ENCODE assay signal across 26 cellular contexts in the genomic region with DNA sequence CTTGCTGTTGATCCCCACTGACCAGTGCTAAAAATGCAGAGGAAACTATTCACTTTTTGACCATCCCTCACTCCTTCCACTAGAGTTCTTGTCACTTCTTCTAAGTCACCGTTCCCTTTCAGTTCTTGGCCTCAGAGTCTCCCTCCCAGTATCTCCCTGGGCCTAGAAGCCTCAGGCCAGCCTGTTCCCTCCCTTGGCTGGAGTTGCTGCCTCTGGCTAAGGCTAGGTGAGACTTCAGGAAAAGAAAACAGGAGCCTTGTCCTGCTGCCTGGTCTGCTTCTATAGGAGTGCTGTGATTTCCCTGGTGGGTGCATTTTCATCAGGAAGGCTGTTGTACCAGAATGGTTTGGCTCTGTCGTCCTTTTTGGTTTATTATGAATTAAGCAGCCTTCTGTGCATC.
"Had no signal": no experiment of that assay in that cellular context is flagged by ENCODE, and none has a peak within 500 bp of the region (broad histone marks: within the 10 kb centered on the region; RNA-seq: fewer than 3 reads in every experiment).

No MANE protein-coding gene starts in this region.

- DNase-seq: activated CD4-positive, alpha-beta T cell treated with anti-CD3 and anti-CD28 coated beads, Interleukin-2, amount 50 U/mL, for 1 hour; activated CD4-positive, CD25-positive, alpha-beta regulatory T cell treated with anti-CD3 and anti-CD28 coated beads, Interleukin-2, amount 50 U/mL, for 72 hours; activated CD8-positive, alpha-beta memory T cell treated with anti-CD3 and anti-CD28 coated beads for 24 hours; activated CD8-positive, alpha-beta memory T cell treated with anti-CD3 and anti-CD28 coated beads, Interleukin-2, amount 50 U/mL, for 48 hours; activated effector memory CD4-positive, alpha-beta T cell treated with Interleukin-2 at 50 U/mL for 16 hours; activated naive CD4-positive, alpha-beta T cell treated with anti-CD3 and anti-CD28 coated beads, Interleukin-2, amount 10 ng/mL, durations not matched to agents 7 days and 5 days; activated T-cell treated with anti-CD3 and anti-CD28 coated beads, Interleukin-2, amount 50 U/mL, for 48 hours; aorta; effector CD8-positive, alpha-beta T cell; heart right ventricle; left colon; lower lobe of right lung; midbrain; occipital lobe; stimulated activated CD8-positive, alpha-beta memory T cell treated with anti-CD3 and anti-CD28 coated beads, Interleukin-4, amount 100 ng/mL, for 48 hours; stimulated activated naive CD4-positive, alpha-beta T cell treated with Interleukin-2 at 50 U/mL for 16 hours; substantia nigra; tibial artery had no signal

- H3K4me3 ChIP-seq: breast epithelium, esophagus muscularis mucosa, gastroesophageal sphincter, heart right ventricle, lower lobe of right lung, tibial artery had no signal

- H3K4me1 ChIP-seq: breast epithelium, esophagus muscularis mucosa, gastroesophageal sphincter, lower lobe of right lung had no signal

- H3K27me3 Mint-ChIP-seq: activated naive CD4-positive, alpha-beta T cell treated with anti-CD3 and anti-CD28 coated beads, Interleukin-2, amount 10 ng/mL, durations not matched to agents 7 days and 5 days; dendritic cell treated with granulocyte-macrophage colony-stimulating factor and Interleukin-4, amounts not matched to agents 40 ng/mL and 50 ng/mL, for 4 days had no signal

- H3K27me3 ChIP-seq: breast epithelium, esophagus muscularis mucosa, gastroesophageal sphincter, heart right ventricle, tibial artery had no signal

- ATAC-seq: gastroesophageal sphincter, heart right ventricle, left colon, lower lobe of right lung had no signal

- H3K9me3 ChIP-seq: breast epithelium, esophagus muscularis mucosa, gastroesophageal sphincter, lower lobe of right lung had no signal

- FAIRE-seq: endothelial cell of umbilical vein, islet of Langerhans had no signal

- H3K36me3 ChIP-seq: breast epithelium, esophagus muscularis mucosa, gastroesophageal sphincter, heart right ventricle, lower lobe of right lung, tibial artery had no signal

- H3K4me3 Mint-ChIP-seq: activated naive CD4-positive, alpha-beta T cell treated with anti-CD3 and anti-CD28 coated beads, Interleukin-2, amount 10 ng/mL, durations not matched to agents 7 days and 5 days; dendritic cell treated with granulocyte-macrophage colony-stimulating factor and Interleukin-4, amounts not matched to agents 40 ng/mL and 50 ng/mL, for 4 days; nephron; T-helper 1 cell treated with Interleukin-12 subunit alpha and Interleukin-12 subunit beta and Interleukin-4 antibody, amounts not matched to agents 30 μg/mL and 1 μg/mL, for 36 hours had no signal

- H3K27ac ChIP-seq: breast epithelium, esophagus muscularis mucosa, gastroesophageal sphincter, heart right ventricle, lower lobe of right lung had no signal

- H3K9me3 Mint-ChIP-seq: activated naive CD4-positive, alpha-beta T cell treated with anti-CD3 and anti-CD28 coated beads, Interleukin-2, amount 10 ng/mL, durations not matched to agents 7 days and 5 days; dendritic cell treated with granulocyte-macrophage colony-stimulating factor and Interleukin-4, amounts not matched to agents 40 ng/mL and 50 ng/mL, for 4 days; nephron; T-helper 1 cell treated with Interleukin-12 subunit alpha and Interleukin-12 subunit beta and Interleukin-4 antibody, amounts not matched to agents 30 μg/mL and 1 μg/mL, for 36 hours had no signal

- H3K4me1 Mint-ChIP-seq: activated naive CD4-positive, alpha-beta T cell treated with anti-CD3 and anti-CD28 coated beads, Interleukin-2, amount 10 ng/mL, durations not matched to agents 7 days and 5 days had no signal

- H3K27ac Mint-ChIP-seq: activated naive CD4-positive, alpha-beta T cell treated with anti-CD3 and anti-CD28 coated beads, Interleukin-2, amount 10 ng/mL, durations not matched to agents 7 days and 5 days; dendritic cell treated with granulocyte-macrophage colony-stimulating factor and Interleukin-4, amounts not matched to agents 40 ng/mL and 50 ng/mL, for 4 days; T-helper 1 cell treated with Interleukin-12 subunit alpha and Interleukin-12 subunit beta and Interleukin-4 antibody, amounts not matched to agents 30 μg/mL and 1 μg/mL, for 36 hours had no signal

- H3K36me3 Mint-ChIP-seq: activated naive CD4-positive, alpha-beta T cell treated with anti-CD3 and anti-CD28 coated beads, Interleukin-2, amount 10 ng/mL, durations not matched to agents 7 days and 5 days had no signal
